In the genomic region with DNA sequence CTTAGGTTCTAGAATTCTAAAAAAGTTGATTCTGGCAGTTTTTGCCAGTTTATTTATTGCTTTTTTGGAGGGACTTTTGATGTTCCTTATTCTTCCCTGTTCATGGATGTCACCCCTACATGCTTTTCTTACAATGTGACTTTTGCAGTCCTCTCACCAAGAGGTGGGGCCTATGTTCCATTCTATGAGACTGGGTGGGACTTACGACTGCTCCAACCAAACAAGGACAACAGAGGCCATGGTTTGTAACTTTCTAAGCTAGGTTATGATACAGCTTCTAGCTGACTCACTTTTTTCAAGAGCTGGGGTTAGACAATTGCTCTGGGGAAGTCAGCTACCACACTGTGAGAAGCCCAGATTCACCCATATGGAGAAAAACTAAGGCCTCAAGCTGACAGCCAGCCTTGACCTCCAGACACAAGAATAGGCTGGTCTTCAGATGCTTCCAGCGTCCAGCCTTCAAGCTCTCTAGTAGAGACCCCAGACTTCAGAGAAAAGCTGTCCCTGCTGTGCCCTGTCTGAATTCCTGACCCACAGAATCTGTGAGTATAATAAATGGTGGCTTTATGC, we compare ENCODE assay signal across 10 cellular contexts. TPM values are rescaled to one million over a fixed set of nuclear protein-coding genes. Genes with fewer than 3 reads are reported as not detected.
DNase-seq lines count a peak whose midpoint lies in the region; ATAC-seq and TF ChIP-seq lines count a peak whose summit lies in the region.
"Had no signal": no experiment of that assay in that cellular context is flagged by ENCODE, and none has a peak within 500 bp of the region (broad histone marks: within the 10 kb centered on the region; RNA-seq: fewer than 3 reads in every experiment).

No MANE protein-coding gene starts in this region.

- no peaks in the 10 kb centered on the region for H3K27me3 ChIP-seq in GM23338 (ENCODE audit: insufficient read depth)
- H3K27me3 ChIP-seq: spleen had no signal

- DNase-seq in GM23338 (ENCODE audit: low spot score) (no peak), RPMI7951 (ENCODE audit: low read depth) (peak; percentile 24), fibroblast of pulmonary artery (ENCODE audit: low read depth) (peak; percentile 68), pons (ENCODE audit: low spot score) (peak; percentile 81), DMS79 treated with DMSO at 0.1 percent for 48 hours (lab: John Stamatoyannopoulos, UW) (no peak), natural killer cell (no peak)
- DNase-seq: spleen; stimulated activated naive CD4-positive, alpha-beta T cell treated with Interleukin-2 at 50 U/mL for 16 hours had no signal

- H3K4me3 Mint-ChIP-seq in GM23338: no peak overlapping the region
- H3K4me3 Mint-ChIP-seq in natural killer cell: no peak overlapping the region

- no peaks in the 10 kb centered on the region for H3F3A ChIP-seq in GM23338 (replicated peaks; ENCODE audit: low read depth)

- no peak overlapping the region for H3K4me2 ChIP-seq in GM23338

- no peak overlapping the region for H3K27ac ChIP-seq in GM23338 (ENCODE audit: low read depth)
- H3K27ac ChIP-seq: spleen had no signal

- peak in 1 of 2 experiments; percentile 45; a peak in 2 of 4 replicates for TF ChIP-seq CTCF in GM23338 (conservative IDR thresholded peaks at IDR 0.05; ENCODE audit: low read depth in 2 of 2)
- no peak for TF ChIP-seq CTCF in fibroblast of pulmonary artery (IDR thresholded peaks at IDR 0.05; ENCODE audit: low read length, missing control alignments)
- no peak for TF ChIP-seq CTCF in natural killer cell (IDR thresholded peaks at IDR 0.05)

- ATAC-seq in GM23338: peak; percentile 56
- ATAC-seq in HG02571 (IDR thresholded peaks at IDR 0.05; ENCODE audit: unreplicated experiment): no peak
- no peak for ATAC-seq in natural killer cell
- no peak for ATAC-seq in HG03025 (IDR thresholded peaks at IDR 0.05; ENCODE audit: low FRiP score, unreplicated experiment)

- intact Hi-C loops in natural killer cell (cut with micrococcal nuclease): loop anchor here (10.0 kb wide), 1 partner anchor 815 kb away; the partner anchor contains the start of gene COQ2

- H3K4me3 ChIP-seq in GM23338 (no peak overlapping the region), fibroblast of pulmonary artery (replicated peaks; ENCODE audit: low read depth, low read length) (no peak overlapping the region)
- H3K4me3 ChIP-seq: spleen had no signal

- no peaks in the 10 kb centered on the region for H3K4me1 ChIP-seq in GM23338 (ENCODE audit: insufficient read depth)
- H3K4me1 ChIP-seq: spleen had no signal

- H3K27me3 Mint-ChIP-seq in GM23338 (ENCODE audit: insufficient read depth, low read depth, poor library complexity): peaks cover 1% of the 10 kb centered on the region
- no peaks in the 10 kb centered on the region for H3K27me3 Mint-ChIP-seq in natural killer cell (ENCODE audit: low read depth in 2 of 2)

- peaks cover 14% of the 10 kb centered on the region for H3K36me3 Mint-ChIP-seq in GM23338 (ENCODE audit: low read depth)
- no peaks in the 10 kb centered on the region for H3K36me3 Mint-ChIP-seq in natural killer cell

- peaks cover 8% of the 10 kb centered on the region for H3K4me1 Mint-ChIP-seq in GM23338
- no peaks in the 10 kb centered on the region for H3K4me1 Mint-ChIP-seq in natural killer cell

- no peaks in the 10 kb centered on the region for H4K20me1 ChIP-seq in GM23338 (replicated peaks; ENCODE audit: insufficient read depth)

- no peaks in the 10 kb centered on the region; the same call in none of the 2 replicates for H3K36me3 ChIP-seq in GM23338 (ENCODE audit: insufficient read depth)

- H3K79me2 ChIP-seq in GM23338 (replicated peaks; ENCODE audit: insufficient read depth): no peaks in the 10 kb centered on the region

- no peaks in the 10 kb centered on the region for H3K9me2 ChIP-seq in GM23338 (ENCODE audit: insufficient read depth)

- H3K9me3 Mint-ChIP-seq in GM23338 (peaks cover 6% of the 10 kb centered on the region; the same call in 2 of the 3 replicates), natural killer cell (no peaks in the 10 kb centered on the region)

- H2AFZ ChIP-seq in GM23338: no peak overlapping the region

- H3K27ac Mint-ChIP-seq in GM23338 (no peak overlapping the region), natural killer cell (peak overlapping the region in 1 of 2 donors; percentile 17)

TF ChIP-seq in GM23338, 12 proteins besides CTCF, POLR2A, EP300 and RAD21:
- TF ChIP-seq ZNF462 (CRISPR knock-in tag; IDR thresholded peaks at IDR 0.05) (no peak), NANOG (IDR thresholded peaks at IDR 0.05; ENCODE audit: borderline replicate concordance) (no peak), CREB1 (CRISPR knock-in tag; IDR thresholded peaks at IDR 0.05; ENCODE audit: low read depth) (no peak), JUNB (IDR thresholded peaks at IDR 0.05; ENCODE audit: unreplicated experiment) (no peak)
TF ChIP-seq in GM23338: peak in this region for 0.

RNA-seq across cellular contexts. Expression of gene ENOPH1, which starts 39.5 kb away (rescaled TPM):
- total RNA-seq in GM23338 (2014; rRNA removed; shearing (Covaris generic)): 105 and 131 TPM in 2 replicates
- polyA plus RNA-seq in GM23338 (2016; fragmentation: Nextera tagmentation; extraction: Ambion mirVana): 137 and 146 TPM in 2 replicates
- total RNA-seq in RPMI7951 (2014; rRNA removed; shearing (Covaris generic)): 41.4 and 47.8 TPM in 2 replicates
- total RNA-seq in natural killer cell: 10 to 100 TPM; 21.0 to 26.1 (median 25.0) TPM

RNA-seq across cellular contexts. Expression of gene HNRNPDL, which starts 39.6 kb away (rescaled TPM):
- total RNA-seq in GM23338 (2014; rRNA removed; shearing (Covaris generic)): 243 and 250 TPM in 2 replicates
- 336 and 354 TPM in 2 replicates for polyA plus RNA-seq in GM23338 (2016; fragmentation: Nextera tagmentation; extraction: Ambion mirVana)
- total RNA-seq in RPMI7951 (2014; rRNA removed; shearing (Covaris generic)): 224 and 227 TPM in 2 replicates
- 100 to 1,000 TPM; 328 to 423 (median 371) TPM for total RNA-seq in natural killer cell

Comparison
In these comparisons a context has a peak if more than half of its experiments do, and no peak if none do; other contexts are left out.
1. DNase-seq: peak in RPMI7951 (single experiment), fibroblast of pulmonary artery (single experiment) and pons (single experiment); none in GM23338 (single experiment), DMS79 treated with DMSO at 0.1 percent for 48 hours (single experiment) and natural killer cell (single experiment).